ENCODE assay signal across 17 cellular contexts in genomic region chr18:629303-630150, GRCh38. TPM values are rescaled to one million over a fixed set of nuclear protein-coding genes. Genes with fewer than 3 reads are reported as not detected.
DNase-seq lines count a peak whose midpoint lies in the region; ATAC-seq, FAIRE-seq and TF ChIP-seq lines count a peak whose summit lies in the region.
"Had no signal": no experiment of that assay in that cellular context is flagged by ENCODE, and none has a peak within 500 bp of the region (broad histone marks: within the 10 kb centered on the region; RNA-seq: fewer than 3 reads in every experiment).

No MANE protein-coding gene starts in this region.

- CTCF ChIA-PET in activated CD4-positive, alpha-beta T cell treated with anti-CD3 and anti-CD28 coated beads, Interleukin-2, amount 10 ng/mL, durations not matched to agents 7 days and 5 days (lab: Charles Lee): no interaction called here

- H2AFZ ChIP-seq in smooth muscle cell (ENCODE audit: low read depth): no peak overlapping the region

- H3K27ac ChIP-seq in smooth muscle cell (ENCODE audit: low read depth): peak overlapping the region; percentile 61
- H3K27ac ChIP-seq: epithelial cell of prostate had no signal

- H3K4me3 Mint-ChIP-seq in activated CD4-positive, alpha-beta T cell treated with anti-CD3 and anti-CD28 coated beads, Interleukin-2, amount 10 ng/mL, durations not matched to agents 7 days and 5 days: no peak overlapping the region
- H3K4me3 Mint-ChIP-seq: stimulated activated naive B cell treated with anti-CD40 and anti-IgM and Interleukin-4, amounts not matched to agents 10 μg/mL and 1 μg/mL and 100 μg/mL, for 72 hours had no signal

- no peaks in the 10 kb centered on the region for H3K36me3 Mint-ChIP-seq in activated CD4-positive, alpha-beta T cell treated with anti-CD3 and anti-CD28 coated beads, Interleukin-2, amount 10 ng/mL, durations not matched to agents 7 days and 5 days (ENCODE audit: low read depth)
- H3K36me3 Mint-ChIP-seq: stimulated activated naive B cell treated with anti-CD40 and anti-IgM and Interleukin-4, amounts not matched to agents 10 μg/mL and 1 μg/mL and 100 μg/mL, for 72 hours had no signal

- no peak overlapping the region for H3K4me2 ChIP-seq in smooth muscle cell

- H4K20me1 ChIP-seq in smooth muscle cell (ENCODE audit: low read depth): no peaks in the 10 kb centered on the region

- H3K27ac Mint-ChIP-seq in activated CD4-positive, alpha-beta T cell treated with anti-CD3 and anti-CD28 coated beads, Interleukin-2, amount 10 ng/mL, durations not matched to agents 7 days and 5 days: peak overlapping the region; percentile 50
- H3K27ac Mint-ChIP-seq: stimulated activated naive B cell treated with anti-CD40 and anti-IgM and Interleukin-4, amounts not matched to agents 10 μg/mL and 1 μg/mL and 100 μg/mL, for 72 hours had no signal

- no peaks in the 10 kb centered on the region for H3K9me3 Mint-ChIP-seq in activated CD4-positive, alpha-beta T cell treated with anti-CD3 and anti-CD28 coated beads, Interleukin-2, amount 10 ng/mL, durations not matched to agents 7 days and 5 days

- no peak for FAIRE-seq in HTR-8/SVneo (lab: Jason Lieb, UNC)
- FAIRE-seq: bronchial epithelial cell, GM18507 had no signal

- no peaks in the 10 kb centered on the region for H3K27me3 ChIP-seq in smooth muscle cell (ENCODE audit: low read depth)

- no peaks in the 10 kb centered on the region for H3F3A ChIP-seq in smooth muscle cell (ENCODE audit: low read depth)

- H3K4me1 ChIP-seq in smooth muscle cell (ENCODE audit: low read depth): peaks cover 2% of the 10 kb centered on the region

- POLR2A ChIA-PET in activated CD4-positive, alpha-beta T cell treated with anti-CD3 and anti-CD28 coated beads, Interleukin-2, amount 10 ng/mL, durations not matched to agents 7 days and 5 days (lab: Charles Lee): no interaction called here

- peak; percentile 5 for TF ChIP-seq CTCF in HFF-Myc (IDR thresholded peaks at IDR 0.05; ENCODE audit: low read depth, low read length, missing control alignments)
- peak; percentile 26 for TF ChIP-seq CTCF in choroid plexus epithelial cell (conservative IDR thresholded peaks at IDR 0.05; ENCODE audit: low read depth, low read length)
- TF ChIP-seq CTCF in smooth muscle cell (IDR thresholded peaks at IDR 0.05; ENCODE audit: borderline replicate concordance, insufficient read depth, poor library complexity, severe bottlenecking): peak; percentile 11

- H3K79me2 ChIP-seq in smooth muscle cell (ENCODE audit: low read depth): no peaks in the 10 kb centered on the region

- 68% methylated on average over 5 of the region's 5 CpGs for WGBS in smooth muscle cell (ENCODE audit: low lambda C conversion rate)

- H3K9me3 ChIP-seq in smooth muscle cell (replicated peaks; ENCODE audit: low read depth): no peaks in the 10 kb centered on the region

- no peak for DNase-seq in activated CD4-positive, alpha-beta T cell treated with anti-CD3 and anti-CD28 coated beads, Interleukin-2, amount 10 ng/mL, durations not matched to agents 7 days and 5 days
- no peak for DNase-seq in activated CD4-positive, alpha-beta T cell treated with anti-CD3 and anti-CD28 coated beads for 1 hour
- no peak for DNase-seq in HFF-Myc (ENCODE audit: extremely low read depth, low read depth)
- DNase-seq in choroid plexus epithelial cell (ENCODE audit: low read depth): no peak
- DNase-seq in smooth muscle cell (lab: John Stamatoyannopoulos, UW; ENCODE audit: unreplicated experiment): no peak
- no peak for DNase-seq in HTR-8/SVneo (ENCODE audit: insufficient read length, low spot score)
- DNase-seq: AML-193; GOT3; NCI-H1417; SIG-M5; stimulated activated naive B cell treated with anti-CD40 and anti-IgM and Interleukin-4, amounts not matched to agents 10 μg/mL and 1 μg/mL and 100 μg/mL, for 72 hours had no signal

- no peaks in the 10 kb centered on the region for H3K36me3 ChIP-seq in smooth muscle cell (ENCODE audit: low read depth)

- H3K4me3 ChIP-seq in HFF-Myc (replicated peaks; ENCODE audit: low read depth, low read length) (no peak overlapping the region), choroid plexus epithelial cell (ENCODE audit: low read depth, low read length) (no peak overlapping the region), smooth muscle cell (no peak overlapping the region)

- peaks cover 15% of the 10 kb centered on the region for H3K27me3 Mint-ChIP-seq in activated CD4-positive, alpha-beta T cell treated with anti-CD3 and anti-CD28 coated beads, Interleukin-2, amount 10 ng/mL, durations not matched to agents 7 days and 5 days

- ATAC-seq in GM21367 (IDR thresholded peaks at IDR 0.05; ENCODE audit: unreplicated experiment): no peak
- no peak for ATAC-seq in GM19467 (IDR thresholded peaks at IDR 0.05; ENCODE audit: unreplicated experiment)
- ATAC-seq: stimulated activated naive B cell treated with anti-CD40 and anti-IgM and Interleukin-4, amounts not matched to agents 10 μg/mL and 1 μg/mL and 100 μg/mL, for 72 hours had no signal

- no peaks in the 10 kb centered on the region for H3K4me1 Mint-ChIP-seq in activated CD4-positive, alpha-beta T cell treated with anti-CD3 and anti-CD28 coated beads, Interleukin-2, amount 10 ng/mL, durations not matched to agents 7 days and 5 days
- H3K4me1 Mint-ChIP-seq: stimulated activated naive B cell treated with anti-CD40 and anti-IgM and Interleukin-4, amounts not matched to agents 10 μg/mL and 1 μg/mL and 100 μg/mL, for 72 hours had no signal

- H3K9ac ChIP-seq in smooth muscle cell (ENCODE audit: low read depth): no peak overlapping the region

RNA-seq across cellular contexts. Expression of gene TYMS, which starts 27.9 kb away (rescaled TPM):
- 100 to 1,000 TPM; 421 to 478 TPM for total RNA-seq in activated CD4-positive, alpha-beta T cell treated with anti-CD3 and anti-CD28 coated beads, Interleukin-2, amount 10 ng/mL, durations not matched to agents 7 days and 5 days
- 26.9 and 29.1 TPM in 2 replicates for total RNA-seq in smooth muscle cell
- 77.7 and 85.3 TPM in 2 replicates for polyA plus RNA-seq in smooth muscle cell

RNA-seq across cellular contexts. Expression of gene CLUL1, which starts 32.7 kb away (rescaled TPM):
- not detected for total RNA-seq in activated CD4-positive, alpha-beta T cell treated with anti-CD3 and anti-CD28 coated beads, Interleukin-2, amount 10 ng/mL, durations not matched to agents 7 days and 5 days
- total RNA-seq in smooth muscle cell: 1.2 and 6.4 TPM in 2 replicates
- 1.1 and 2.2 TPM in 2 replicates for polyA plus RNA-seq in smooth muscle cell
- total RNA-seq: bronchial epithelial cell had no signal

RNA-seq across cellular contexts. Expression of gene CETN1, which starts 49.3 kb away (rescaled TPM):
- not detected for total RNA-seq in activated CD4-positive, alpha-beta T cell treated with anti-CD3 and anti-CD28 coated beads, Interleukin-2, amount 10 ng/mL, durations not matched to agents 7 days and 5 days
- not detected in 2 replicates for total RNA-seq in smooth muscle cell
- not detected in 2 replicates for polyA plus RNA-seq in smooth muscle cell
- total RNA-seq: bronchial epithelial cell, omental fat pad had no signal

Comparison
In these comparisons a context has a peak if more than half of its experiments do, and no peak if none do; other contexts are left out.
1. RNA of gene TYMS, which starts 27.9 kb away (total RNA-seq): 421 to 478 TPM in activated CD4-positive, alpha-beta T cell treated with anti-CD3 and anti-CD28 coated beads, Interleukin-2, amount 10 ng/mL, durations not matched to agents 7 days and 5 days; 26.9 to 29.1 TPM in smooth muscle cell; every median in the first group is over 10 times any median in the second.
2. Peak in every context shown above with its lines, with median percentiles within 50 percentile points of each other: CTCF ChIP-seq.